Comparison of ENCODE assay signal across 8 cellular contexts in the genomic region with DNA sequence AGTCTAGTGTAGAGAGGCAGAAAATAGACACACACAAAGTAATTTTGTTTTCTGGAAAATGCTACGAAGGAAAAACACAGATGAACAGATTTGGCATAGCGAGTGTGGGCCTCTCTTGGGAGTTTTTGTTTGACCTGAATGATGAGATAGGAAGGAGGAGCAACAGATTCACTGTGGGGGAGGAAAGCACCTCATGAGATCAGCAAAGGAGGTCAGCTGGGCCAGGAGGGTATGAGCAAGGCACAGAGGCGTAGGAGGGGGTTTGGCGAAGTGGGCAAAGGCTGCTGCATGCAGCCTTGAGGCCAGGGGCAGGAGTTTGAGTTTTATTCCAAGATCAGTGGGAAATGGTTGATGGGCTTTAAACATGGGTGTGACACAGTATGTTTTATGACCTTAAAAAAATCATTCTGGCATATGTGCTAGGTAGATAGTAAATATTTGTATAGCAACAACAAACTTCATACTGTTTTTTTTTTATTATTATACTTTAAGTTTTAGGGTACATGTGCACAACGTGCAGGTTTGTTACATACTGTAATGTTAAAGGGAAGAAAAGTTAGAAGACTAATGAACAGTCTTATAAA. TPM values are rescaled to one million over a fixed set of nuclear protein-coding genes. Genes with fewer than 3 reads are reported as not detected.
DNase-seq lines count a peak whose midpoint lies in the region; ATAC-seq and TF ChIP-seq lines count a peak whose summit lies in the region.

No MANE protein-coding gene starts in this region.

- H3K27ac ChIP-seq in endodermal cell (ENCODE audit: low read depth, low read length), result no peak overlapping the region

- H3K4me1 Mint-ChIP-seq in nephron progenitor cell, result peaks cover 58% of the 10 kb centered on the region
- peaks cover 25% of the 10 kb centered on the region for H3K4me1 Mint-ChIP-seq in endodermal cell
- H3K4me1 Mint-ChIP-seq in activated CD8-positive, alpha-beta memory T cell treated with anti-CD3 and anti-CD28 coated beads, Interleukin-2, amount 10 ng/mL, durations not matched to agents 7 days and 5 days, result peaks cover 20% of the 10 kb centered on the region

- CTCF ChIA-PET in activated CD8-positive, alpha-beta memory T cell treated with anti-CD3 and anti-CD28 coated beads, Interleukin-2, amount 10 ng/mL, durations not matched to agents 7 days and 5 days (lab: Charles Lee), result no interaction called here

- no peak overlapping the region for H3K4me3 Mint-ChIP-seq in nephron progenitor cell
- no peak overlapping the region for H3K4me3 Mint-ChIP-seq in endodermal cell
- no peak overlapping the region for H3K4me3 Mint-ChIP-seq in activated CD8-positive, alpha-beta memory T cell treated with anti-CD3 and anti-CD28 coated beads, Interleukin-2, amount 10 ng/mL, durations not matched to agents 7 days and 5 days

- H3K9me3 ChIP-seq in endodermal cell (ENCODE audit: control insufficient read depth, low read length), result no peaks in the 10 kb centered on the region

- H3K9ac ChIP-seq in endodermal cell (ENCODE audit: extremely low read depth, low read length, poor library complexity, severe bottlenecking), result no peak overlapping the region

- peak overlapping the region; percentile 53 for H3K27ac Mint-ChIP-seq in nephron progenitor cell
- H3K27ac Mint-ChIP-seq in endodermal cell, result no peak overlapping the region
- H3K27ac Mint-ChIP-seq in activated CD8-positive, alpha-beta memory T cell treated with anti-CD3 and anti-CD28 coated beads, Interleukin-2, amount 10 ng/mL, durations not matched to agents 7 days and 5 days, result no peak overlapping the region

- H3K4me1 ChIP-seq in endodermal cell (ENCODE audit: control insufficient read depth, insufficient read depth, low read length), result peaks cover 14% of the 10 kb centered on the region

- H3K27me3 ChIP-seq in endodermal cell (ENCODE audit: control insufficient read depth, insufficient read depth, low read length, poor library complexity, severe bottlenecking), result no peaks in the 10 kb centered on the region

- peak; percentile 16 for DNase-seq in NCI-H2171 (lab: John Stamatoyannopoulos, UW)
- DNase-seq in nephron progenitor cell, result no peak
- DNase-seq in endodermal cell, result no peak
- no peak for DNase-seq in effector CD4-positive, alpha-beta T cell
- DNase-seq in activated CD8-positive, alpha-beta memory T cell treated with anti-CD3 and anti-CD28 coated beads, Interleukin-2, amount 10 ng/mL, durations not matched to agents 7 days and 5 days, result no peak
- DNase-seq in NCI-H2081 (lab: John Stamatoyannopoulos, UW), result no peak

- H3K36me3 ChIP-seq in endodermal cell (ENCODE audit: control insufficient read depth, insufficient read depth, low read length), result no peaks in the 10 kb centered on the region

- ATAC-seq in GM18498 (IDR thresholded peaks at IDR 0.05; ENCODE audit: unreplicated experiment), result peak; percentile 66
- ATAC-seq in GM21526 (IDR thresholded peaks at IDR 0.05; ENCODE audit: low FRiP score, unreplicated experiment), result peak; percentile 69
- ATAC-seq in activated CD8-positive, alpha-beta memory T cell treated with anti-CD3 and anti-CD28 coated beads, Interleukin-2, amount 10 ng/mL, durations not matched to agents 7 days and 5 days, result no peak

- H3K36me3 Mint-ChIP-seq in nephron progenitor cell (ENCODE audit: low read depth), result no peaks in the 10 kb centered on the region
- H3K36me3 Mint-ChIP-seq in endodermal cell (ENCODE audit: low read depth), result no peaks in the 10 kb centered on the region
- peaks cover 7% of the 10 kb centered on the region for H3K36me3 Mint-ChIP-seq in activated CD8-positive, alpha-beta memory T cell treated with anti-CD3 and anti-CD28 coated beads, Interleukin-2, amount 10 ng/mL, durations not matched to agents 7 days and 5 days

- H3K9me3 Mint-ChIP-seq in nephron progenitor cell, result no peaks in the 10 kb centered on the region
- H3K9me3 Mint-ChIP-seq in endodermal cell, result no peaks in the 10 kb centered on the region
- no peaks in the 10 kb centered on the region for H3K9me3 Mint-ChIP-seq in activated CD8-positive, alpha-beta memory T cell treated with anti-CD3 and anti-CD28 coated beads, Interleukin-2, amount 10 ng/mL, durations not matched to agents 7 days and 5 days (ENCODE audit: low read depth)

- WGBS in endodermal cell (ENCODE audit: insufficient coverage in 1 of 2, insufficient read length in 1 of 2), 2 experiments, result 88 to 100% methylated on average over 4 of the region's 5 CpGs

- TF ChIP-seq CTCF in nephron progenitor cell (IDR thresholded peaks at IDR 0.05) (no peak), endodermal cell (conservative IDR thresholded peaks at IDR 0.05) (no peak)

- H3K27me3 Mint-ChIP-seq in nephron progenitor cell (ENCODE audit: low read depth, poor library complexity) (peaks cover 5% of the 10 kb centered on the region), endodermal cell (ENCODE audit: insufficient read depth) (no peaks in the 10 kb centered on the region)
- H3K27me3 Mint-ChIP-seq in activated CD8-positive, alpha-beta memory T cell treated with anti-CD3 and anti-CD28 coated beads, Interleukin-2, amount 10 ng/mL, durations not matched to agents 7 days and 5 days, result no peaks in the 10 kb centered on the region

- no peak overlapping the region for H3K4me3 ChIP-seq in endodermal cell (ENCODE audit: low read length)

RNA-seq across cellular contexts. Expression of a gene that starts 58.0 kb away (rescaled TPM):
- 10 to 100 TPM; 14.1 to 14.8 TPM for total RNA-seq in endodermal cell
- 15.6 TPM for polyA plus RNA-seq in endodermal cell (2013, experiment 1 of 2)
- polyA plus RNA-seq in endodermal cell (2013, experiment 2 of 2), result 11.9 TPM
- total RNA-seq in activated CD8-positive, alpha-beta memory T cell treated with anti-CD3 and anti-CD28 coated beads, Interleukin-2, amount 10 ng/mL, durations not matched to agents 7 days and 5 days, result 10 to 100 TPM; 15.8 to 16.7 TPM
